Comparison of ENCODE assay signal across 8 cellular contexts in the genomic region with DNA sequence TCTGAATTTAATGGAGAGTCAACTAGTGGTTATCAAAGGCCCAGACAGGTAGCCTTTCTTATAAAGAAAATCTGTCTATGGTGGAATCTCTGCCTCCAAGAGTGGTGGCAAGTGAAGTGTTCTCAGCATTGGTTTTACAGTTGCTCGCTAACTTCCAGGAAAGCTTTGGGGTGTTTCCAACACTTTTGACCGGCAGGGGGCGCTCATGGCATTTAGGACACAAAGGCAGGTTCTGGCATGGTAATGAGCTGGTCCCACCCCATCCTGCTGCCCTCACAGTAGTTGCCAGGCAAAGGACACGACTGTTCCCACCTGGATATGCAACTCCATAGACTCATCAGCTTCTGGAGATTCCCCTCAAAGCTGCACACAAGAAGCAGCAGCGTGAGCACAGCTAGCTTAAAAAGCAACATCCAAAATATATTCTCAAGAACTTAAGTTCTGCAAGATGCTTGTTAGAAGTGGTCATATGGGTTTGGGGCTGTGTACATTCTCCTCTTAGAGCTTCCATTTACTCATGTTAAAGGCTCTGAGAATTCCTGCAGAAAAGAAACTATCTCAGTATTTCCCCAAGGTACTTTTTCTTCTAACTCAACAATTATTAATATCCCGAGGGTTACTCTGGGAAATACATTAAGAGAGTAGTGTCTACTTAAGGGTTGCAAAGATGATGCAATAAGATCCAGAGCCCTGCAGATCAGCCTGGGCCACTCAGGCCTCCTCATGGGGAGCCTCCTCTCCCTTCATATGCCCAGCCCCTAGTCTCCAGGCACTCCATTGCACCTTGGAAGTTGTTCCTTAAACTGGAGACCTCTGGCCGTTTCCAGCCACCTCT. TPM values are rescaled to one million over a fixed set of nuclear protein-coding genes. Genes with fewer than 3 reads are reported as not detected.
DNase-seq lines count a peak whose midpoint lies in the region; ATAC-seq and TF ChIP-seq lines count a peak whose summit lies in the region.

No MANE protein-coding gene starts in this region.

- H3K36me3 ChIP-seq in SJCRH30 (no peaks in the 10 kb centered on the region), gastroesophageal sphincter (no peaks in the 10 kb centered on the region), tibial nerve (no peaks in the 10 kb centered on the region)

- TF ChIP-seq CTCF in GM10266 (IDR thresholded peaks at IDR 0.05; ENCODE audit: control insufficient read depth, insufficient read depth, low read depth, missing control alignments), result peak; percentile 86
- TF ChIP-seq CTCF in gastroesophageal sphincter (IDR thresholded peaks at IDR 0.05), result peak; percentile 74 to 88 (median 86)
- peak; percentile 90 for TF ChIP-seq CTCF in osteocyte (IDR thresholded peaks at IDR 0.05)
- TF ChIP-seq CTCF in tibial nerve (IDR thresholded peaks at IDR 0.05), result peak; percentile 70 to 88 (median 86)

- peaks cover 6% of the 10 kb centered on the region for H3K27me3 Mint-ChIP-seq in osteocyte (ENCODE audit: unreplicated experiment)

- TF ChIP-seq EP300 in gastroesophageal sphincter (IDR thresholded peaks at IDR 0.05) (no peak), tibial nerve (IDR thresholded peaks at IDR 0.05) (peak in 1 of 2 donors; percentile 41)

- no peaks in the 10 kb centered on the region for H3K27me3 ChIP-seq in SJCRH30
- peaks cover 3% of the 10 kb centered on the region for H3K27me3 ChIP-seq in gastroesophageal sphincter
- H3K27me3 ChIP-seq in tibial nerve, result no peaks in the 10 kb centered on the region

- H3K27ac ChIP-seq in SJCRH30, result no peak overlapping the region
- no peak overlapping the region for H3K27ac ChIP-seq in gastroesophageal sphincter
- H3K27ac ChIP-seq in tibial nerve, result no peak overlapping the region

- H3K4me1 Mint-ChIP-seq in osteocyte (ENCODE audit: unreplicated experiment), result peaks cover 9% of the 10 kb centered on the region

- WGBS in gastroesophageal sphincter (ENCODE audit: low coverage in 1 of 2), 2 donors, result 26 to 31% methylated on average over 5 of the region's 7 CpGs
- WGBS in tibial nerve, 2 donors, result 23% methylated on average over 7 of the region's 7 CpGs

- H3K4me3 ChIP-seq in SJCRH30, result no peak overlapping the region
- no peak overlapping the region for H3K4me3 ChIP-seq in gastroesophageal sphincter
- H3K4me3 ChIP-seq in tibial nerve, result no peak overlapping the region

- no peaks in the 10 kb centered on the region for H3K4me1 ChIP-seq in SJCRH30
- peaks cover 0 to 15% (median 3%) of the 10 kb centered on the region in 3 donors for H3K4me1 ChIP-seq in gastroesophageal sphincter
- peaks cover 0 to 10% (median 0%) of the 10 kb centered on the region in 4 donors for H3K4me1 ChIP-seq in tibial nerve

- TF ChIP-seq POLR2A in gastroesophageal sphincter (IDR thresholded peaks at IDR 0.05) (no peak), tibial nerve (IDR thresholded peaks at IDR 0.05) (no peak)

- peak; percentile 77 for DNase-seq in GM10266 (ENCODE audit: extremely low spot score)
- peak; percentile 68 for DNase-seq in NCI-H1048 (lab: John Stamatoyannopoulos, UW)
- peak; percentile 83 to 93 for DNase-seq in SJCRH30
- DNase-seq in activated effector memory CD4-positive, alpha-beta T cell treated with anti-CD3 and anti-CD28 coated beads, Interleukin-2, amount 50 U/mL, for 16 hours, result peak; percentile 97
- peak; percentile 93 for DNase-seq in osteocyte (ENCODE audit: extremely low spot score, unreplicated experiment)
- peak; percentile 94 to 99 for DNase-seq in tibial nerve (ENCODE audit: low spot score in 2 of 2)

- no peak overlapping the region for H3K27ac Mint-ChIP-seq in osteocyte (ENCODE audit: unreplicated experiment)

- no peaks in the 10 kb centered on the region for H3K9me3 Mint-ChIP-seq in osteocyte (ENCODE audit: unreplicated experiment)

- ATAC-seq in gastroesophageal sphincter, result peak; percentile 84
- ATAC-seq in GM18861 (IDR thresholded peaks at IDR 0.05; ENCODE audit: unreplicated experiment), result no peak

- no peaks in the 10 kb centered on the region for H3K9me3 ChIP-seq in SJCRH30 (replicated peaks)
- H3K9me3 ChIP-seq in gastroesophageal sphincter, result no peaks in the 10 kb centered on the region
- H3K9me3 ChIP-seq in tibial nerve, result no peaks in the 10 kb centered on the region

- no peaks in the 10 kb centered on the region for H3K36me3 Mint-ChIP-seq in osteocyte (ENCODE audit: unreplicated experiment)

- no peak overlapping the region for H3K4me3 Mint-ChIP-seq in osteocyte (ENCODE audit: unreplicated experiment)

RNA-seq across cellular contexts. Expression of gene PROX2, which starts 14.8 kb away (rescaled TPM):
- not detected in 2 replicates for total RNA-seq in SJCRH30 (2014; rRNA removed; shearing (Covaris generic))
- under 1 TPM in 1 of 4 donors, not detected in 3; 0.08 TPM for total RNA-seq in gastroesophageal sphincter
- not detected in 2 replicates for total RNA-seq in osteocyte
- total RNA-seq in tibial nerve, result not detected

RNA-seq across cellular contexts. Expression of gene DLST, which starts 20.6 kb away (rescaled TPM):
- total RNA-seq in SJCRH30 (2014; rRNA removed; shearing (Covaris generic)), result 41.6 and 49.8 TPM in 2 replicates
- total RNA-seq in gastroesophageal sphincter (10 to 100 TPM; 79.3 to 98.7 (median 87.8) TPM), osteocyte (101 and 107 TPM in 2 replicates), tibial nerve (10 to 100 TPM; 73.5 to 94.8 (median 87.2) TPM)
